In the genomic region with DNA sequence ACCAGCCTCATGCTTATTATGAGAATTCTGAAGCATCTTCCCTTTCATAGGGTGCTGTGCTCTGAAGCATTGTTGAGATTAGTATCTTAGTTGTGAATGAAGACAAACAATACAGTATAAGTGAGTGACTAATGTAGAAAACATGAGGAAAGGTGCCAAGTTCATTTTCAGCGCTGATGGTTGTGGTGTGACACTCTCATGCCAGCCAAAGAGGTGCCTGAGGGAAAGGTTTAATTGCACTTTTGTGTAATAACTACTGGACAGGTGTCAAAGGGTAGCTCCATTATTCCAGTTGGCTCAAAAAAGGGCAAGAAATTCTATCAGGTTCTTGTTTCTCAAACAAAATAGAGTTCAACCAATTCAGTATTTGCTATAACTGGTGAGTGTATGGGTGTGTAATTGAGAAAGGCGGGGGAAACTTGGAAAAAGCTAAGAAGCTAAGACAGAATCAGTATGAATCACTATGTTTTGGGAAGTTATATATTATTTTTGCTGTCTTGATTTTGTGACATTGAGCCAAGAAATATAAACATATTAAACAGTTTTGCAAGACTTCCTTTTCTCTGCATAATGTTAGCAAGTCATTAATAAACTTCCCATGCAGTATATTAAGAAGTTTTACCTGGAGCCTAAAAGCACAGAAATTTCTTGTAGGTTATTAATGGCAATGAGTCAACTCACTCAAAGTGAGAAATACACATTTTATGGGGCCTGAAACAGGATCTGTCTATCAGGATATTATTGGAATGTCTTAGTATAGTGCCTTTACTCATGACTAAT, we compare ENCODE assay signal across 12 cellular contexts. TPM values are rescaled to one million over a fixed set of nuclear protein-coding genes. Genes with fewer than 3 reads are reported as not detected.
DNase-seq lines count a peak whose midpoint lies in the region; ATAC-seq and TF ChIP-seq lines count a peak whose summit lies in the region.
"Had no signal": no experiment of that assay in that cellular context is flagged by ENCODE, and none has a peak within 500 bp of the region (broad histone marks: within the 10 kb centered on the region; RNA-seq: fewer than 3 reads in every experiment).

No MANE protein-coding gene starts in this region.

- TF ChIP-seq EP300 in transverse colon (IDR thresholded peaks at IDR 0.05; ENCODE audit: low read depth) = no peak

- CTCF ChIA-PET in HCT116 (lab: Charles Lee) = no interaction called here

- no peaks in the 10 kb centered on the region for H3K27me3 Mint-ChIP-seq in natural killer cell treated with Interleukin-12 subunit alpha and Interleukin-12 subunit beta and Interleukin-15 and Interleukin-18, amount 100 ng/mL, for 72 hours

- no peak overlapping the region for H3K27ac Mint-ChIP-seq in natural killer cell treated with Interleukin-12 subunit alpha and Interleukin-12 subunit beta and Interleukin-15 and Interleukin-18, amount 100 ng/mL, for 72 hours
- H3K27ac Mint-ChIP-seq: activated naive CD4-positive, alpha-beta T cell treated with anti-CD3 and anti-CD28 coated beads for 36 hours; CD14-positive monocyte; natural killer cell had no signal

- H3K27ac ChIP-seq in ACC112 (ENCODE audit: low read depth, low read length) = peak overlapping the region; percentile 89
- H3K27ac ChIP-seq in HCT116 (ENCODE audit: low read depth, low read length) = peak overlapping the region; percentile 68
- peak overlapping the region; percentile 66 for H3K27ac ChIP-seq in RWPE2 (ENCODE audit: poor library complexity, severe bottlenecking)
- H3K27ac ChIP-seq in foreskin keratinocyte = no peak overlapping the region
- H3K27ac ChIP-seq in transverse colon = no peak overlapping the region
- H3K27ac ChIP-seq: gastroesophageal sphincter had no signal

- peak overlapping the region; percentile 66 for H3K4me2 ChIP-seq in HCT116 (ENCODE audit: low read length)

- no TSS peak for BruUV-seq in HCT116 (replicated peaks; lab: Mats Ljungman, UMichigan)

- intact Hi-C loops in HCT116 (cut with micrococcal nuclease) = no loop called here
- intact Hi-C loops in transverse colon (cut with DNase I; ENCODE audit: low total_unique reads) = no loop called here

- RAD21 ChIA-PET in HCT116 (lab: Charles Lee; ENCODE audit: low non-redundant PET in 1 of 2, low total read pairs in 2 of 2, uncharacterized antibody in 2 of 2, unreplicated experiment in 2 of 2) = no interaction called here

- ATAC-seq in HCT116 = peak; percentile 88
- ATAC-seq in RWPE2 (ENCODE audit: low read depth) = peak; percentile 84
- ATAC-seq in foreskin keratinocyte = peak; percentile 93
- no peak for ATAC-seq in natural killer cell treated with Interleukin-12 subunit alpha and Interleukin-12 subunit beta and Interleukin-15 and Interleukin-18, amount 100 ng/mL, for 72 hours
- no peak for ATAC-seq in HG02571 (IDR thresholded peaks at IDR 0.05; ENCODE audit: unreplicated experiment)
- ATAC-seq: gastroesophageal sphincter, natural killer cell had no signal

- TF ChIP-seq CTCF in HCT116 (IDR thresholded peaks at IDR 0.05 in 2 of 3, conservative IDR thresholded peaks at IDR 0.05 in 1 of 3; ENCODE audit: borderline replicate concordance in 1 of 3, insufficient read depth in 1 of 3, low read depth in 2 of 3, low read length in 2 of 3) (no peak), RWPE2 (IDR thresholded peaks at IDR 0.05; ENCODE audit: poor library complexity, severe bottlenecking) (no peak), foreskin keratinocyte (conservative IDR thresholded peaks at IDR 0.05) (no peak), transverse colon (IDR thresholded peaks at IDR 0.05) (no peak)

- peak; percentile 28; the same call in 1 of the 2 replicates for TF ChIP-seq RAD21 in HCT116 (IDR thresholded peaks at IDR 0.05; ENCODE audit: low read depth)

- POLR2A ChIA-PET in HCT116 (lab: Charles Lee) = no interaction called here

- no peak for TF ChIP-seq POLR2A in HCT116 (IDR thresholded peaks at IDR 0.05; ENCODE audit: borderline replicate concordance, extremely low read depth, insufficient read depth, insufficient read length)
- no peak for TF ChIP-seq POLR2A in transverse colon (IDR thresholded peaks at IDR 0.05)

- H2AFZ ChIP-seq in ACC112 (ENCODE audit: low read length, unreplicated experiment) (no peak overlapping the region), HCT116 (ENCODE audit: low read depth, low read length, poor library complexity, severe bottlenecking) (peak overlapping the region; percentile 75)

- H4K20me1 ChIP-seq in HCT116 (ENCODE audit: insufficient read depth) = no peaks in the 10 kb centered on the region

- DNase-seq in HCT116 (ENCODE audit: low read depth, low spot score) (peak; percentile 82), RWPE2 (ENCODE audit: low spot score) (no peak), foreskin keratinocyte (peak; percentile 84 to 87), transverse colon (no peak), hypothalamus (lab: John Stamatoyannopoulos, UW) (no peak)
- no peak for DNase-seq in natural killer cell treated with Interleukin-12 subunit alpha and Interleukin-12 subunit beta and Interleukin-15 and Interleukin-18, amount 100 ng/mL, for 72 hours (ENCODE audit: low spot score)
- DNase-seq: activated naive CD4-positive, alpha-beta T cell treated with anti-CD3 and anti-CD28 coated beads for 36 hours; natural killer cell had no signal

- no peaks in the 10 kb centered on the region for H3K36me3 Mint-ChIP-seq in natural killer cell treated with Interleukin-12 subunit alpha and Interleukin-12 subunit beta and Interleukin-15 and Interleukin-18, amount 100 ng/mL, for 72 hours
- H3K36me3 Mint-ChIP-seq: CD14-positive monocyte, natural killer cell had no signal

- 0 out of 2 replicates have a peak overlapping the region, but pooled peaks have one; percentile 9 for H3K9ac ChIP-seq in HCT116 (ENCODE audit: low read length)

- H3K27me3 ChIP-seq in ACC112 (ENCODE audit: insufficient read depth, low read length) (no peaks in the 10 kb centered on the region), HCT116 (ENCODE audit: insufficient read depth, low read length) (no peaks in the 10 kb centered on the region), RWPE2 (ENCODE audit: insufficient read depth, poor library complexity, severe bottlenecking) (no peaks in the 10 kb centered on the region), foreskin keratinocyte (no peaks in the 10 kb centered on the region), transverse colon (no peaks in the 10 kb centered on the region)
- H3K27me3 ChIP-seq: gastroesophageal sphincter had no signal

- H3K79me2 ChIP-seq in ACC112 (ENCODE audit: control insufficient read depth, insufficient read depth, low read length, unreplicated experiment) = no peaks in the 10 kb centered on the region
- H3K79me2 ChIP-seq in HCT116 (ENCODE audit: insufficient read depth, low read length) = no peaks in the 10 kb centered on the region

- H3K4me1 Mint-ChIP-seq in natural killer cell treated with Interleukin-12 subunit alpha and Interleukin-12 subunit beta and Interleukin-15 and Interleukin-18, amount 100 ng/mL, for 72 hours (ENCODE audit: low read depth in 2 of 2) = no peaks in the 10 kb centered on the region
- H3K4me1 Mint-ChIP-seq: natural killer cell had no signal

- in situ Hi-C loops in transverse colon (cut with MboI; ENCODE audit: low pct_ligation_motif_present in 1 of 4, low pct_unique_long_range_greater_than_20kb in 1 of 4, low sequenced_read_pairs in 3 of 4) = no loop called here

- H3K36me3 ChIP-seq in ACC112 (ENCODE audit: insufficient read depth, low read length) (no peaks in the 10 kb centered on the region), HCT116 (ENCODE audit: control insufficient read depth in 1 of 2, insufficient read depth in 2 of 2, low read length in 2 of 2) (no peaks in the 10 kb centered on the region), RWPE2 (ENCODE audit: low read depth) (no peaks in the 10 kb centered on the region), transverse colon (no peaks in the 10 kb centered on the region)
- H3K36me3 ChIP-seq: gastroesophageal sphincter had no signal

- H3K9me3 Mint-ChIP-seq in natural killer cell treated with Interleukin-12 subunit alpha and Interleukin-12 subunit beta and Interleukin-15 and Interleukin-18, amount 100 ng/mL, for 72 hours = peaks cover 19% of the 10 kb centered on the region
- H3K9me3 Mint-ChIP-seq: activated naive CD4-positive, alpha-beta T cell treated with anti-CD3 and anti-CD28 coated beads for 36 hours had no signal

- H3K4me3 ChIP-seq in ACC112 (ENCODE audit: low read depth, low read length) = peak overlapping the region; percentile 60
- H3K4me3 ChIP-seq in HCT116 (replicated peaks in 1 of 2; ENCODE audit: low read depth in 1 of 2, low read length in 2 of 2) = peak overlapping the region in 1 of 2 experiments; percentile 14; a peak in 2 of 4 replicates
- no peak overlapping the region for H3K4me3 ChIP-seq in RWPE2 (ENCODE audit: severe bottlenecking)
- no peak overlapping the region for H3K4me3 ChIP-seq in transverse colon
- H3K4me3 ChIP-seq: gastroesophageal sphincter had no signal

- H3K9me2 ChIP-seq in HCT116 (ENCODE audit: insufficient read depth) = 0 out of 2 replicates have a peak, but pooled peaks cover 3% of the 10 kb centered on the region

- H3K9me3 ChIP-seq in HCT116 (ENCODE audit: control insufficient read depth in 1 of 2, insufficient read depth in 1 of 2, low read depth in 1 of 2, low read length in 2 of 2) (no peaks in the 10 kb centered on the region), RWPE2 (ENCODE audit: severe bottlenecking) (no peaks in the 10 kb centered on the region), transverse colon (no peaks in the 10 kb centered on the region)
- H3K9me3 ChIP-seq: gastroesophageal sphincter had no signal

- H3K4me1 ChIP-seq in ACC112 (ENCODE audit: control insufficient read depth, insufficient read depth, low read length, unreplicated experiment) = peaks cover 39% of the 10 kb centered on the region
- H3K4me1 ChIP-seq in HCT116 (ENCODE audit: control insufficient read depth in 1 of 2, insufficient read depth in 2 of 2, low read length in 2 of 2) = peaks cover 25 to 28% of the 10 kb centered on the region in 2 experiments
- peaks cover 21% of the 10 kb centered on the region for H3K4me1 ChIP-seq in RWPE2 (ENCODE audit: insufficient read depth, poor library complexity, severe bottlenecking)
- H3K4me1 ChIP-seq in foreskin keratinocyte = peaks cover 18% of the 10 kb centered on the region
- no peaks in the 10 kb centered on the region for H3K4me1 ChIP-seq in transverse colon
- H3K4me1 ChIP-seq: gastroesophageal sphincter had no signal

- no peak overlapping the region for H3K4me3 Mint-ChIP-seq in natural killer cell treated with Interleukin-12 subunit alpha and Interleukin-12 subunit beta and Interleukin-15 and Interleukin-18, amount 100 ng/mL, for 72 hours
- H3K4me3 Mint-ChIP-seq: activated naive CD4-positive, alpha-beta T cell treated with anti-CD3 and anti-CD28 coated beads for 36 hours; CD14-positive monocyte; natural killer cell had no signal

- WGBS in transverse colon (ENCODE audit: low coverage in 1 of 2), 2 donors = 49 to 67% methylated on average over 2 of the region's 2 CpGs

TF ChIP-seq in HCT116, 20 proteins besides CTCF, POLR2A, EP300 and RAD21 (continues in another document):
- TF ChIP-seq SP1 (IDR thresholded peaks at IDR 0.05; ENCODE audit: low read depth) = peak; percentile 90
- no peak for TF ChIP-seq ZNF274 (IDR thresholded peaks at IDR 0.05; ENCODE audit: low read depth, low read length)

RNA-seq across cellular contexts. Expression of a gene that starts 31.8 kb away (rescaled TPM):
- total RNA-seq in HCT116 (2021; ENCODE audit: unreplicated experiment) (0.27 TPM), foreskin keratinocyte (0.28 and 0.31 TPM in 2 replicates), transverse colon (under 1 TPM in 2 of 4 donors, not detected in 2; 0.32 to 0.41 TPM)
- not detected in 2 replicates for polyA plus RNA-seq in HCT116 (2012)
- polyA plus RNA-seq in foreskin keratinocyte = 0.07 and 0.11 TPM in 2 replicates
- total RNA-seq in natural killer cell treated with Interleukin-12 subunit alpha and Interleukin-12 subunit beta and Interleukin-15 and Interleukin-18, amount 100 ng/mL, for 72 hours = not detected
- total RNA-seq: activated naive CD4-positive, alpha-beta T cell treated with anti-CD3 and anti-CD28 coated beads for 36 hours; natural killer cell had no signal
- polyA plus RNA-seq: CD14-positive monocyte had no signal

Comparison
In these comparisons a context has a peak if more than half of its experiments do, and no peak if none do; other contexts are left out.
1. H3K27ac ChIP-seq: peak in ACC112 (single experiment), HCT116 (single experiment) and RWPE2 (single experiment); none in foreskin keratinocyte (single experiment) and transverse colon (0 of 4).
2. ATAC-seq: peak in HCT116 (single experiment), RWPE2 (single experiment) and foreskin keratinocyte (single experiment); none in natural killer cell treated with Interleukin-12 subunit alpha and Interleukin-12 subunit beta and Interleukin-15 and Interleukin-18, amount 100 ng/mL, for 72 hours (0 of 2) and HG02571 (single experiment).
3. DNase-seq: peak in HCT116 (single experiment) and foreskin keratinocyte (2 of 2); none in RWPE2 (single experiment), natural killer cell treated with Interleukin-12 subunit alpha and Interleukin-12 subunit beta and Interleukin-15 and Interleukin-18, amount 100 ng/mL, for 72 hours (single experiment), transverse colon (single experiment) and hypothalamus (0 of 51).